Comparison of ENCODE assay signal across 1 cellular context in the genomic region with DNA sequence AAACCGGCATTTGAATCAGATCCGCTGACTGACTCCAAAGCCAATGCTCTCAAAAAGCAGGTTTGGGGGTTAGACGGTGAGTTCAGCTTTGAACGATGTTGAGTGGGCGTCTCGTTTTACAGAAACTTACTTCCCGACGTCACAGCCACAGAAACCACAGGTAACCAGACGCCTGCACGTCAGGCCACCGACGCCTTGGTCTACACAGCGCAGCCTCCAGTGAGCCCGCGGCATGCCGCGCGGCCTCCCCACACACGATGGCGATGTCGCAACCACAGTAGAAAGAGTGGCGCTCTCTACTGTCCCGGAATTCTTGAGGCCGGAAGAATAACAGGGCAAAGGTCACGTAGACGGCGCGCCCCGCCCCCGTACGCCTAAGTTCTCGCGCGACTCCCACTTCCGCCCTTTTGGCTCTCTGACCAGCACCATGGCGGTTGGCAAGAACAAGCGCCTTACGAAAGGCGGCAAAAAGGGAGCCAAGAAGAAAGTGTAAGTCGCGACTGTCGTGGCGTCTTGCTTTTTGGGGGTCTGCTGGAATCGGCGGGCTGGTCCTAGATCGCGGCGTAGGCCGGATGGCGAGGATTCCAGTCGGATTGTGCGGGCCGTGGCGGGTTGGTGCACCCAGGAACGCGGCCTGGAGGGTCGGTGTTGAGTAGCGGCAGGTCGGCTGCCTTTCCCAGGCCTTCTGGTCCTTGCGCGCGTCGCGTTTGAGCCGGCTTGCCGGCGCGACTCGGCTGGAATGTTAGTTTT.
A peak's percentile ranks its signal among the peaks of the same experiment; 100 is the strongest.
TF ChIP-seq lines count a peak whose summit lies in the region.

Gene RPS3A, plus strand, starts transcription at position 403 of the 750 bp plus-strand sequence. Its CDS starts 25 bp downstream, at position 428.

TF ChIP-seq in K562, 482 proteins besides CTCF, POLR2A, EP300 and RAD21 (continued from another document and continues in another):
- TF ChIP-seq SMAD1 (IDR thresholded peaks at IDR 0.05; ENCODE audit: low read depth, low read length, partially characterized antibody) (peak; percentile 94), XRCC4 (IDR thresholded peaks at IDR 0.05; ENCODE audit: extremely low read depth, insufficient read depth, insufficient read length) (no peak), HNRNPH1 (optimal IDR thresholded peaks at IDR 0.05; ENCODE audit: low read depth, low read length) (no peak), ZNF253 (CRISPR knock-in tag; conservative IDR thresholded peaks at IDR 0.05) (no peak), ZNF354B (CRISPR knock-in tag; IDR thresholded peaks at IDR 0.05) (no peak), SPI1 (IDR thresholded peaks at IDR 0.05; ENCODE audit: borderline replicate concordance, low read depth, low read length) (peak; percentile 81; the same call in 1 of the 2 replicates), KLF6 (CRISPR knock-in tag; IDR thresholded peaks at IDR 0.05; ENCODE audit: borderline replicate concordance) (no peak), ERF (CRISPR knock-in tag; IDR thresholded peaks at IDR 0.05) (no peak), MCM7 (IDR thresholded peaks at IDR 0.05) (0 out of 4 replicates have a peak, but pooled peaks of 1 of the 2 experiments have one; percentile 43), PHF8 (IDR thresholded peaks at IDR 0.05; ENCODE audit: borderline replicate concordance, low read length) (peak; percentile 99), ZNF668 (CRISPR knock-in tag; IDR thresholded peaks at IDR 0.05) (no peak), ZZZ3 (IDR thresholded peaks at IDR 0.05) (peak; percentile 99), MGA (IDR thresholded peaks at IDR 0.05) (peak; percentile 71), BCL6 (CRISPR knock-in tag; IDR thresholded peaks at IDR 0.05) (no peak), OTX1 (CRISPR knock-in tag; IDR thresholded peaks at IDR 0.05) (0 out of 2 replicates have a peak, but pooled peaks have one; percentile 25), HLTF (IDR thresholded peaks at IDR 0.05) (peak; percentile 32), ARID3A (IDR thresholded peaks at IDR 0.05; ENCODE audit: borderline replicate concordance, low read depth, low read length) (peak; percentile 53; the same call in 1 of the 2 replicates), NFATC3 (IDR thresholded peaks at IDR 0.05) (peak; percentile 72), ATF3 (IDR thresholded peaks at IDR 0.05) (no peak), ATF3 (CRISPR knock-in tag; conservative IDR thresholded peaks at IDR 0.05) (peak; percentile 91), KDM2B (CRISPR knock-in tag; IDR thresholded peaks at IDR 0.05) (no peak), STAT5B (CRISPR knock-in tag; IDR thresholded peaks at IDR 0.05) (no peak), CLOCK (CRISPR knock-in tag; IDR thresholded peaks at IDR 0.05; ENCODE audit: borderline replicate concordance) (no peak), SRF (CRISPR knock-in tag; IDR thresholded peaks at IDR 0.05) (peak in 1 of 2 experiments; percentile 51; a peak in 1 of 4 replicates), NCOA6 (IDR thresholded peaks at IDR 0.05) (peak; percentile 76), PPARD (CRISPR knock-in tag; IDR thresholded peaks at IDR 0.05) (no peak), ILF3 (IDR thresholded peaks at IDR 0.05; ENCODE audit: borderline replicate concordance) (no peak)
- TF ChIP-seq, protein P1, sequence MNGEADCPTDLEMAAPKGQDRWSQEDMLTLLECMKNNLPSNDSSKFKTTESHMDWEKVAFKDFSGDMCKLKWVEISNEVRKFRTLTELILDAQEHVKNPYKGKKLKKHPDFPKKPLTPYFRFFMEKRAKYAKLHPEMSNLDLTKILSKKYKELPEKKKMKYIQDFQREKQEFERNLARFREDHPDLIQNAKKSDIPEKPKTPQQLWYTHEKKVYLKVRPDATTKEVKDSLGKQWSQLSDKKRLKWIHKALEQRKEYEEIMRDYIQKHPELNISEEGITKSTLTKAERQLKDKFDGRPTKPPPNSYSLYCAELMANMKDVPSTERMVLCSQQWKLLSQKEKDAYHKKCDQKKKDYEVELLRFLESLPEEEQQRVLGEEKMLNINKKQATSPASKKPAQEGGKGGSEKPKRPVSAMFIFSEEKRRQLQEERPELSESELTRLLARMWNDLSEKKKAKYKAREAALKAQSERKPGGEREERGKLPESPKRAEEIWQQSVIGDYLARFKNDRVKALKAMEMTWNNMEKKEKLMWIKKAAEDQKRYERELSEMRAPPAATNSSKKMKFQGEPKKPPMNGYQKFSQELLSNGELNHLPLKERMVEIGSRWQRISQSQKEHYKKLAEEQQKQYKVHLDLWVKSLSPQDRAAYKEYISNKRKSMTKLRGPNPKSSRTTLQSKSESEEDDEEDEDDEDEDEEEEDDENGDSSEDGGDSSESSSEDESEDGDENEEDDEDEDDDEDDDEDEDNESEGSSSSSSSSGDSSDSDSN (IDR thresholded peaks at IDR 0.05; ENCODE audit: borderline replicate concordance in 1 of 2, low read depth in 2 of 2, low read length in 2 of 2): no peak
- TF ChIP-seq, protein P2, sequence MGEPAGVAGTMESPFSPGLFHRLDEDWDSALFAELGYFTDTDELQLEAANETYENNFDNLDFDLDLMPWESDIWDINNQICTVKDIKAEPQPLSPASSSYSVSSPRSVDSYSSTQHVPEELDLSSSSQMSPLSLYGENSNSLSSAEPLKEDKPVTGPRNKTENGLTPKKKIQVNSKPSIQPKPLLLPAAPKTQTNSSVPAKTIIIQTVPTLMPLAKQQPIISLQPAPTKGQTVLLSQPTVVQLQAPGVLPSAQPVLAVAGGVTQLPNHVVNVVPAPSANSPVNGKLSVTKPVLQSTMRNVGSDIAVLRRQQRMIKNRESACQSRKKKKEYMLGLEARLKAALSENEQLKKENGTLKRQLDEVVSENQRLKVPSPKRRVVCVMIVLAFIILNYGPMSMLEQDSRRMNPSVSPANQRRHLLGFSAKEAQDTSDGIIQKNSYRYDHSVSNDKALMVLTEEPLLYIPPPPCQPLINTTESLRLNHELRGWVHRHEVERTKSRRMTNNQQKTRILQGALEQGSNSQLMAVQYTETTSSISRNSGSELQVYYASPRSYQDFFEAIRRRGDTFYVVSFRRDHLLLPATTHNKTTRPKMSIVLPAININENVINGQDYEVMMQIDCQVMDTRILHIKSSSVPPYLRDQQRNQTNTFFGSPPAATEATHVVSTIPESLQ (CRISPR knock-in tag; IDR thresholded peaks at IDR 0.05): peak; percentile 95; the same call in 1 of the 2 replicates
- TF ChIP-seq, protein P3, sequence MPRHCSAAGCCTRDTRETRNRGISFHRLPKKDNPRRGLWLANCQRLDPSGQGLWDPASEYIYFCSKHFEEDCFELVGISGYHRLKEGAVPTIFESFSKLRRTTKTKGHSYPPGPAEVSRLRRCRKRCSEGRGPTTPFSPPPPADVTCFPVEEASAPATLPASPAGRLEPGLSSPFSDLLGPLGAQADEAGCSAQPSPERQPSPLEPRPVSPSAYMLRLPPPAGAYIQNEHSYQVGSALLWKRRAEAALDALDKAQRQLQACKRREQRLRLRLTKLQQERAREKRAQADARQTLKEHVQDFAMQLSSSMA (CRISPR knock-in tag; IDR thresholded peaks at IDR 0.05): peak; percentile 77; the same call in 1 of the 2 replicates
